Comparison of ENCODE assay signal across 8 cellular contexts in genomic region chr2:87077028-87077446, GRCh38. TPM values are rescaled to one million over a fixed set of nuclear protein-coding genes. Genes with fewer than 3 reads are reported as not detected.
DNase-seq lines count a peak whose midpoint lies in the region; ATAC-seq, FAIRE-seq and TF ChIP-seq lines count a peak whose summit lies in the region.
"Not testable (repeated sequence)": the region's sequence is repeated elsewhere in the genome, so short reads cannot be mapped to it uniquely, and the experiment has no call there.

No MANE protein-coding gene starts in this region.

- intact Hi-C loops in lower leg skin (cut with DNase I; ENCODE audit: low total_unique reads); sciatic nerve (cut with DNase I); upper lobe of right lung (cut with DNase I): not testable (repeated sequence)

- peak overlapping the region; percentile 41 for H3K4me2 ChIP-seq in SU-DHL-6 (ENCODE audit: low read depth, low read length, poor library complexity, severe bottlenecking)

- H3K27ac ChIP-seq in SU-DHL-6 (ENCODE audit: low read depth, low read length) = not testable (repeated sequence)
- H3K27ac ChIP-seq in upper lobe of right lung = peak overlapping the region; percentile 90

- not testable (repeated sequence) for H3K36me3 ChIP-seq in SU-DHL-6 (ENCODE audit: low read length); upper lobe of right lung

- H3K4me1 ChIP-seq in upper lobe of right lung = not testable (repeated sequence)

- H3K9me2 ChIP-seq in SU-DHL-6 (replicated peaks; ENCODE audit: insufficient read depth, low read length) = not testable (repeated sequence)

- TF ChIP-seq CTCF in SU-DHL-6 (IDR thresholded peaks at IDR 0.05; ENCODE audit: insufficient read depth, low read length, poor library complexity, severe bottlenecking); lower leg skin (IDR thresholded peaks at IDR 0.05); upper lobe of right lung (IDR thresholded peaks at IDR 0.05): not testable (repeated sequence)

- H3F3A ChIP-seq in SU-DHL-6 (ENCODE audit: insufficient read depth) = not testable (repeated sequence)

- ATAC-seq in HG03066 (IDR thresholded peaks at IDR 0.05; ENCODE audit: low read depth, unreplicated experiment) (peak; percentile 10), esophagus mucosa (peak; percentile 28), sciatic nerve (peak; percentile 80), upper lobe of right lung (peak; percentile 59)
- ATAC-seq in activated naive CD4-positive, alpha-beta T cell treated with anti-CD3 and anti-CD28 coated beads, Interleukin-2, amount 50 U/mL, for 72 hours = peak; percentile 4 to 26

- H3K9ac ChIP-seq in SU-DHL-6 (ENCODE audit: low read length) = not testable (repeated sequence)

- TF ChIP-seq POLR2A in GM12891 (IDR thresholded peaks at IDR 0.05; ENCODE audit: low read depth, low read length); lower leg skin (IDR thresholded peaks at IDR 0.05): not testable (repeated sequence)

- WGBS in lower leg skin, 2 donors = 0% methylated on average over 4 to 8 of the region's 34 CpGs

- not testable (repeated sequence) for H3K9me3 ChIP-seq in SU-DHL-6 (ENCODE audit: insufficient read depth, low read length); upper lobe of right lung

- peak overlapping the region; percentile 44 for H3K4me3 ChIP-seq in SU-DHL-6 (ENCODE audit: insufficient read depth, low read length, poor library complexity, severe bottlenecking)
- peak overlapping the region; percentile 43 for H3K4me3 ChIP-seq in lower leg skin (ENCODE audit: low read depth, poor library complexity, severe bottlenecking)
- peak overlapping the region; percentile 68 for H3K4me3 ChIP-seq in upper lobe of right lung

- not testable (repeated sequence) for H4K20me1 ChIP-seq in SU-DHL-6 (ENCODE audit: low read depth, low read length)

- not testable (repeated sequence) for DNase-seq in GM12891 (ENCODE audit: insufficient read length, low spot score); activated naive CD4-positive, alpha-beta T cell treated with anti-CD3 and anti-CD28 coated beads, Interleukin-2, amount 50 U/mL, for 72 hours (ENCODE audit: low spot score in 2 of 2); upper lobe of right lung
- DNase-seq in lower leg skin (ENCODE audit: low spot score in 2 of 2) = peak; percentile 42 to 92
- DNase-seq in sciatic nerve (ENCODE audit: low spot score) = peak; percentile 78

- not testable (repeated sequence) for H3K9me3 Mint-ChIP-seq in activated naive CD4-positive, alpha-beta T cell treated with anti-CD3 and anti-CD28 coated beads, Interleukin-2, amount 50 U/mL, for 72 hours

- H3K36me3 Mint-ChIP-seq in activated naive CD4-positive, alpha-beta T cell treated with anti-CD3 and anti-CD28 coated beads, Interleukin-2, amount 50 U/mL, for 72 hours = not testable (repeated sequence)

- H2AFZ ChIP-seq in SU-DHL-6 (ENCODE audit: low read depth, low read length, severe bottlenecking) = not testable (repeated sequence)

- H3K79me2 ChIP-seq in SU-DHL-6 (ENCODE audit: insufficient read depth, low read length) = not testable (repeated sequence)

- peak; percentile 91 for FAIRE-seq in GM12891 (lab: Jason Lieb, UNC)

- H3K27ac Mint-ChIP-seq in activated naive CD4-positive, alpha-beta T cell treated with anti-CD3 and anti-CD28 coated beads, Interleukin-2, amount 50 U/mL, for 72 hours = peak overlapping the region; percentile 91 to 97

- not testable (repeated sequence) for H3K27me3 ChIP-seq in SU-DHL-6 (ENCODE audit: low read length); upper lobe of right lung

RNA-seq across cellular contexts. Expression of gene PLGLB1, which starts 55.4 kb away (rescaled TPM):
- 0.28 TPM for polyA plus RNA-seq in GM12891 (2012; ENCODE audit: low read depth, missing spikeins)
- total RNA-seq in activated naive CD4-positive, alpha-beta T cell treated with anti-CD3 and anti-CD28 coated beads, Interleukin-2, amount 50 U/mL, for 72 hours = 1 to 10 TPM in 1 of 2 donors, under 1 TPM in 1; 0.50 to 2.3 TPM
- total RNA-seq in esophagus mucosa (0.64 TPM), lower leg skin (1 to 10 TPM in 2 of 4 donors, under 1 TPM in 2; 0.46 to 9.4 (median 1.3) TPM), sciatic nerve (8.9 TPM), upper lobe of right lung (3.3 TPM)

Comparison
In these comparisons a context has a peak if more than half of its experiments do, and no peak if none do; other contexts are left out.
1. ATAC-seq: peak in every context shown above with its lines; median percentile 80 in sciatic nerve; 59 in upper lobe of right lung; 28 in esophagus mucosa; 15 in activated naive CD4-positive, alpha-beta T cell treated with anti-CD3 and anti-CD28 coated beads, Interleukin-2, amount 50 U/mL, for 72 hours; 10 in HG03066.